8 cellular contexts compared by ENCODE assay signal in genomic region chr2:239143858-239144712, GRCh38.
DNase-seq lines count a peak whose midpoint lies in the region; ATAC-seq and TF ChIP-seq lines count a peak whose summit lies in the region.

No MANE protein-coding gene starts in this region.

- TF ChIP-seq CTCF in AG09309 (IDR thresholded peaks at IDR 0.05; ENCODE audit: control insufficient read depth, insufficient read depth, low read depth, low read length, missing control alignments) (peak; percentile 73), GM12864 (IDR thresholded peaks at IDR 0.05; ENCODE audit: low read depth, low read length, missing control alignments) (peak; percentile 79), cardiac fibroblast (IDR thresholded peaks at IDR 0.05; ENCODE audit: low read depth, low read length) (peak; percentile 81)

- H3K4me3 ChIP-seq in AG09309 (ENCODE audit: control insufficient read depth, low read depth, low read length) = no peak overlapping the region
- no peak overlapping the region for H3K4me3 ChIP-seq in GM12864 (ENCODE audit: low read depth, low read length)
- H3K4me3 ChIP-seq in cardiac fibroblast (replicated peaks in 1 of 2; ENCODE audit: low read depth in 2 of 2, low read length in 2 of 2) = no peak overlapping the region

- ATAC-seq in left lobe of liver = peak; percentile 78
- no peak for ATAC-seq in HG02981 (IDR thresholded peaks at IDR 0.05; ENCODE audit: unreplicated experiment)

- H3K27ac ChIP-seq in substantia nigra (ENCODE audit: low read depth, low read length, poor library complexity, severe bottlenecking) = peak overlapping the region; percentile 50

- no peak for DNase-seq in AG09309 (ENCODE audit: low read depth)
- no peak for DNase-seq in GM12864 (ENCODE audit: low read depth)
- DNase-seq in OCI-M1 (lab: John Stamatoyannopoulos, UW) = peak; percentile 22
- DNase-seq in cardiac fibroblast (ENCODE audit: low read depth in 2 of 2) = peak; percentile 62 to 69
- no peak for DNase-seq in left lobe of liver (ENCODE audit: low spot score)
- DNase-seq in substantia nigra (lab: John Stamatoyannopoulos, UW) = peak in 22 of 49 donors; percentile 14 to 58 (median 41)
- DNase-seq in RKO (ENCODE audit: low spot score) = no peak

Comparison
In these comparisons a context has a peak if more than half of its experiments do, and no peak if none do; other contexts are left out.
1. DNase-seq: peak in OCI-M1 (single experiment) and cardiac fibroblast (2 of 2); none in AG09309 (single experiment), GM12864 (single experiment), left lobe of liver (single experiment) and RKO (single experiment).
2. Peak in every context shown above with its lines, with median percentiles within 50 percentile points of each other: CTCF ChIP-seq.